In genomic region chr3:57082481-57082880, GRCh38 we compare ENCODE assay signal across 37 cellular contexts. TPM values are rescaled to one million over a fixed set of nuclear protein-coding genes. Genes with fewer than 3 reads are reported as not detected.
"Had no signal": no experiment of that assay in that cellular context is flagged by ENCODE, and none has a peak within 500 bp of the region (broad histone marks: within the 10 kb centered on the region; RNA-seq: fewer than 3 reads in every experiment).

No MANE protein-coding gene starts in this region.

- H3K4me3 Mint-ChIP-seq: activated B cell treated with CpG ODN at 0.5 μM for 24 hours; activated CD4-positive, alpha-beta memory T cell treated with anti-CD3 and anti-CD28 coated beads, Interleukin-2, amount 10 ng/mL, durations not matched to agents 7 days and 5 days; activated CD4-positive, alpha-beta T cell treated with anti-CD3 and anti-CD28 coated beads, Interleukin-2, amount 10 ng/mL, durations not matched to agents 7 days and 5 days; activated CD8-positive, alpha-beta memory T cell treated with anti-CD3 and anti-CD28 coated beads, Interleukin-2, amount 10 ng/mL, durations not matched to agents 7 days and 5 days; activated CD8-positive, alpha-beta T cell treated with anti-CD3 and anti-CD28 coated beads, Interleukin-2, amount 10 ng/mL, durations not matched to agents 7 days and 5 days; activated naive CD4-positive, alpha-beta T cell treated with anti-CD3 and anti-CD28 coated beads, Interleukin-2, amount 10 ng/mL, durations not matched to agents 7 days and 5 days; activated naive CD4-positive, alpha-beta T cell treated with anti-CD3 and anti-CD28 coated beads, Interleukin-2, amount 50 U/mL, for 24 hours; activated naive CD8-positive, alpha-beta T cell; activated naive CD8-positive, alpha-beta T cell treated with anti-CD3 and anti-CD28 coated beads, Interleukin-2, amount 10 ng/mL, durations not matched to agents 7 days and 5 days; activated naive CD8-positive, alpha-beta T cell treated with anti-CD3 and anti-CD28 coated beads, Interleukin-2, amount 50 U/mL, for 24 hours; activated T-cell treated with anti-CD3 and anti-CD28 coated beads, Interleukin-2, amount 50 U/mL, for 24 hours; T-helper 1 cell treated with Interleukin-12 subunit alpha and Interleukin-12 subunit beta and Interleukin-4 antibody, amounts not matched to agents 30 μg/mL and 1 μg/mL, for 36 hours; T-helper 2 cell treated with Interferon-gamma antibody and Interleukin-4, amounts not matched to agents 5 μg/mL and 100 μg/mL, for 36 hours had no signal

- H3K36me3 ChIP-seq: ascending aorta, brain microvascular endothelial cell, breast epithelium had no signal

- H3K4me1 Mint-ChIP-seq: activated naive CD4-positive, alpha-beta T cell treated with anti-CD3 and anti-CD28 coated beads, Interleukin-2, amount 50 U/mL, for 24 hours had no signal

- H3K27ac Mint-ChIP-seq: activated B cell treated with CpG ODN at 0.5 μM for 24 hours; activated CD4-positive, alpha-beta memory T cell treated with anti-CD3 and anti-CD28 coated beads, Interleukin-2, amount 10 ng/mL, durations not matched to agents 7 days and 5 days; activated CD4-positive, alpha-beta T cell treated with anti-CD3 and anti-CD28 coated beads, Interleukin-2, amount 10 ng/mL, durations not matched to agents 7 days and 5 days; activated CD8-positive, alpha-beta memory T cell treated with anti-CD3 and anti-CD28 coated beads, Interleukin-2, amount 10 ng/mL, durations not matched to agents 7 days and 5 days; activated CD8-positive, alpha-beta T cell treated with anti-CD3 and anti-CD28 coated beads, Interleukin-2, amount 10 ng/mL, durations not matched to agents 7 days and 5 days; activated naive CD4-positive, alpha-beta T cell treated with anti-CD3 and anti-CD28 coated beads, Interleukin-2, amount 10 ng/mL, durations not matched to agents 7 days and 5 days; activated naive CD4-positive, alpha-beta T cell treated with anti-CD3 and anti-CD28 coated beads, Interleukin-2, amount 50 U/mL, for 24 hours; activated naive CD8-positive, alpha-beta T cell; activated naive CD8-positive, alpha-beta T cell treated with anti-CD3 and anti-CD28 coated beads, Interleukin-2, amount 10 ng/mL, durations not matched to agents 7 days and 5 days; activated naive CD8-positive, alpha-beta T cell treated with anti-CD3 and anti-CD28 coated beads, Interleukin-2, amount 50 U/mL, for 24 hours; activated T-cell treated with anti-CD3 and anti-CD28 coated beads, Interleukin-2, amount 50 U/mL, for 24 hours; activated T-helper 2 cell treated with anti-CD3 and anti-CD28 coated beads, Interferon-gamma antibody, Interleukin-2, Interleukin-4, amounts not matched to agents 10 μg/mL and 5 μg/mL and 100 μg/mL, durations not matched to agents 14 hours and 24 hours and 36 hours; T-helper 1 cell treated with Interleukin-12 subunit alpha and Interleukin-12 subunit beta and Interleukin-4 antibody, amounts not matched to agents 30 μg/mL and 1 μg/mL, for 36 hours; T-helper 2 cell treated with Interferon-gamma antibody and Interleukin-4, amounts not matched to agents 5 μg/mL and 100 μg/mL, for 36 hours had no signal

- FAIRE-seq: colon, TTC549 had no signal

- H3K27me3 ChIP-seq: ascending aorta, body of pancreas, brain microvascular endothelial cell, breast epithelium had no signal

- H3K4me3 ChIP-seq: ascending aorta, body of pancreas, breast epithelium had no signal

- DNase-seq: activated B cell treated with CpG ODN at 0.5 μM for 24 hours; activated CD4-positive, alpha-beta memory T cell treated with anti-CD3 and anti-CD28 coated beads, Interleukin-2, amount 10 ng/mL, durations not matched to agents 7 days and 5 days; activated CD4-positive, alpha-beta T cell treated with anti-CD3 and anti-CD28 coated beads for 48 hours; activated CD4-positive, alpha-beta T cell treated with anti-CD3 and anti-CD28 coated beads, Interleukin-2, amount 10 ng/mL, durations not matched to agents 7 days and 5 days; activated CD4-positive, alpha-beta T cell treated with anti-CD3 and anti-CD28 coated beads, Interleukin-2, amount 50 U/mL, for 48 hours; activated CD4-positive, CD25-positive, alpha-beta regulatory T cell treated with anti-CD3 and anti-CD28 coated beads, Interleukin-2, amount 50 U/mL, for 72 hours; activated CD8-positive, alpha-beta memory T cell treated with anti-CD3 and anti-CD28 coated beads for 24 hours; activated CD8-positive, alpha-beta memory T cell treated with anti-CD3 and anti-CD28 coated beads, Interleukin-2, amount 10 ng/mL, durations not matched to agents 7 days and 5 days; activated CD8-positive, alpha-beta memory T cell treated with anti-CD3 and anti-CD28 coated beads, Interleukin-2, amount 50 U/mL, for 48 hours; activated CD8-positive, alpha-beta T cell treated with anti-CD3 and anti-CD28 coated beads, Interleukin-2, amount 10 ng/mL, durations not matched to agents 7 days and 5 days; activated effector memory CD4-positive, alpha-beta T cell treated with Interleukin-2 at 50 U/mL for 16 hours; activated gamma-delta T cell; activated naive CD4-positive, alpha-beta T cell treated with anti-CD3 and anti-CD28 coated beads, Interleukin-2, amount 10 ng/mL, durations not matched to agents 7 days and 5 days; activated naive CD4-positive, alpha-beta T cell treated with Interleukin-2 at 50 U/mL for 16 hours; activated naive CD8-positive, alpha-beta T cell treated with anti-CD3 and anti-CD28 coated beads, Interleukin-2, amount 10 ng/mL, durations not matched to agents 7 days and 5 days; activated naive CD8-positive, alpha-beta T cell treated with anti-CD3 and anti-CD28 coated beads, Interleukin-2, amount 50 U/mL, for 24 hours; activated T-cell treated with anti-CD3 and anti-CD28 coated beads, Interleukin-2, amount 50 U/mL, for 24 hours; activated T-cell treated with anti-CD3 and anti-CD28 coated beads, Interleukin-2, amount 50 U/mL, for 48 hours; amygdala; anterior cingulate cortex; body of pancreas; brain microvascular endothelial cell; central memory CD4-positive, alpha-beta T cell; T-helper 2 cell; T-helper 9 cell had no signal

- H3K9me3 Mint-ChIP-seq: activated B cell treated with CpG ODN at 0.5 μM for 24 hours; activated CD4-positive, alpha-beta memory T cell treated with anti-CD3 and anti-CD28 coated beads, Interleukin-2, amount 10 ng/mL, durations not matched to agents 7 days and 5 days; activated CD4-positive, alpha-beta T cell treated with anti-CD3 and anti-CD28 coated beads, Interleukin-2, amount 10 ng/mL, durations not matched to agents 7 days and 5 days; activated naive CD4-positive, alpha-beta T cell treated with anti-CD3 and anti-CD28 coated beads, Interleukin-2, amount 10 ng/mL, durations not matched to agents 7 days and 5 days; activated naive CD4-positive, alpha-beta T cell treated with anti-CD3 and anti-CD28 coated beads, Interleukin-2, amount 50 U/mL, for 24 hours; activated naive CD8-positive, alpha-beta T cell treated with anti-CD3 and anti-CD28 coated beads, Interleukin-2, amount 10 ng/mL, durations not matched to agents 7 days and 5 days; activated naive CD8-positive, alpha-beta T cell treated with anti-CD3 and anti-CD28 coated beads, Interleukin-2, amount 50 U/mL, for 24 hours; activated T-cell treated with anti-CD3 and anti-CD28 coated beads, Interleukin-2, amount 50 U/mL, for 24 hours; activated T-helper 2 cell treated with anti-CD3 and anti-CD28 coated beads, Interferon-gamma antibody, Interleukin-2, Interleukin-4, amounts not matched to agents 10 μg/mL and 5 μg/mL and 100 μg/mL, durations not matched to agents 14 hours and 24 hours and 36 hours; T-helper 1 cell treated with Interleukin-12 subunit alpha and Interleukin-12 subunit beta and Interleukin-4 antibody, amounts not matched to agents 30 μg/mL and 1 μg/mL, for 36 hours; T-helper 2 cell treated with Interferon-gamma antibody and Interleukin-4, amounts not matched to agents 5 μg/mL and 100 μg/mL, for 36 hours had no signal

- ATAC-seq: activated CD8-positive, alpha-beta memory T cell treated with anti-CD3 and anti-CD28 coated beads, Interleukin-2, amount 10 ng/mL, durations not matched to agents 7 days and 5 days; activated CD8-positive, alpha-beta T cell treated with anti-CD3 and anti-CD28 coated beads, Interleukin-2, amount 10 ng/mL, durations not matched to agents 7 days and 5 days; activated naive CD8-positive, alpha-beta T cell treated with anti-CD3 and anti-CD28 coated beads, Interleukin-2, amount 50 U/mL, for 24 hours; body of pancreas had no signal

- H3K36me3 Mint-ChIP-seq: activated CD8-positive, alpha-beta memory T cell treated with anti-CD3 and anti-CD28 coated beads, Interleukin-2, amount 10 ng/mL, durations not matched to agents 7 days and 5 days; activated naive CD4-positive, alpha-beta T cell treated with anti-CD3 and anti-CD28 coated beads, Interleukin-2, amount 10 ng/mL, durations not matched to agents 7 days and 5 days; activated naive CD4-positive, alpha-beta T cell treated with anti-CD3 and anti-CD28 coated beads, Interleukin-2, amount 50 U/mL, for 24 hours; activated naive CD8-positive, alpha-beta T cell; activated naive CD8-positive, alpha-beta T cell treated with anti-CD3 and anti-CD28 coated beads, Interleukin-2, amount 10 ng/mL, durations not matched to agents 7 days and 5 days had no signal

- H3K27ac ChIP-seq: ascending aorta, body of pancreas, brain microvascular endothelial cell, breast epithelium, VCaP had no signal

- H3K4me1 ChIP-seq: breast epithelium had no signal

- H3K9me3 ChIP-seq: ascending aorta, body of pancreas, breast epithelium had no signal

RNA-seq across cellular contexts. Expression of gene SPATA12, which starts 22.0 kb away (rescaled TPM):
- total RNA-seq: activated B cell treated with CpG ODN at 0.5 μM for 24 hours; activated CD4-positive, alpha-beta memory T cell treated with anti-CD3 and anti-CD28 coated beads, Interleukin-2, amount 10 ng/mL, durations not matched to agents 7 days and 5 days; activated CD4-positive, alpha-beta T cell treated with anti-CD3 and anti-CD28 coated beads, Interleukin-2, amount 10 ng/mL, durations not matched to agents 7 days and 5 days; activated CD8-positive, alpha-beta memory T cell treated with anti-CD3 and anti-CD28 coated beads, Interleukin-2, amount 10 ng/mL, durations not matched to agents 7 days and 5 days; activated CD8-positive, alpha-beta T cell treated with anti-CD3 and anti-CD28 coated beads, Interleukin-2, amount 10 ng/mL, durations not matched to agents 7 days and 5 days; activated naive CD8-positive, alpha-beta T cell treated with anti-CD3 and anti-CD28 coated beads, Interleukin-2, amount 10 ng/mL, durations not matched to agents 7 days and 5 days; activated T-helper 2 cell treated with anti-CD3 and anti-CD28 coated beads, Interferon-gamma antibody, Interleukin-2, Interleukin-4, amounts not matched to agents 10 μg/mL and 5 μg/mL and 100 μg/mL, durations not matched to agents 14 hours and 24 hours and 36 hours; ascending aorta; body of pancreas; cardiac septum; cerebellum had no signal
